In genomic region chr14:102085944-102086343, GRCh38 we compare ENCODE assay signal across 8 cellular contexts. TPM values are rescaled to one million over a fixed set of nuclear protein-coding genes. Genes with fewer than 3 reads are reported as not detected.
DNase-seq lines count a peak whose midpoint lies in the region; ATAC-seq, FAIRE-seq and TF ChIP-seq lines count a peak whose summit lies in the region.
"Not testable (repeated sequence)": the region's sequence is repeated elsewhere in the genome, so short reads cannot be mapped to it uniquely, and the experiment has no call there.

No MANE protein-coding gene starts in this region.

- peaks cover 34 to 54% of the 10 kb centered on the region in 2 experiments for H3K36me3 ChIP-seq in HEK293 (ENCODE audit: control insufficient read depth in 2 of 2, insufficient read depth in 1 of 2, low read length in 2 of 2)
- peaks cover 48 to 53% of the 10 kb centered on the region in 2 experiments for H3K36me3 ChIP-seq in SK-N-SH (replicated peaks in 1 of 2; ENCODE audit: control insufficient read depth in 1 of 2, insufficient read depth in 2 of 2, low read length in 1 of 2)
- H3K36me3 ChIP-seq in H1 (ENCODE audit: control insufficient read depth in 2 of 4, insufficient read depth in 4 of 4, low read length in 3 of 4) = peaks cover 28 to 52% (median 46%) of the 10 kb centered on the region in 4 experiments
- peaks cover 46% of the 10 kb centered on the region for H3K36me3 ChIP-seq in iPS-15b (ENCODE audit: control insufficient read depth, insufficient read depth, low read length)
- H3K36me3 ChIP-seq in spleen = peaks cover 5 to 51% (median 47%) of the 10 kb centered on the region in 6 donors

- not testable (repeated sequence) for H3K27me3 Mint-ChIP-seq in activated naive CD8-positive, alpha-beta T cell treated with anti-CD3 and anti-CD28 coated beads, Interleukin-2, amount 50 U/mL, for 24 hours; naive thymus-derived CD8-positive, alpha-beta T cell

- H3K4me2 ChIP-seq in SK-N-SH (peak overlapping the region; percentile 93), H1 (ENCODE audit: insufficient read depth in 1 of 2, low read depth in 2 of 2, low read length in 2 of 2) (peak overlapping the region; percentile 71 to 75)

- not testable (repeated sequence) for H2BK15ac ChIP-seq in H1 (ENCODE audit: low read length)

- H2BK120ac ChIP-seq in H1 (replicated peaks; ENCODE audit: low read depth, low read length) = not testable (repeated sequence)

- H2BK20ac ChIP-seq in H1 (ENCODE audit: low read length) = not testable (repeated sequence)

- not testable (repeated sequence) for H2BK12ac ChIP-seq in H1 (ENCODE audit: low read depth, low read length)

- not testable (repeated sequence) for H3K56ac ChIP-seq in H1 (replicated peaks; ENCODE audit: insufficient read length, low read depth, low read length)

- not testable (repeated sequence) for H3K79me1 ChIP-seq in H1 (ENCODE audit: low read depth, low read length)

- not testable (repeated sequence) for H2AFZ ChIP-seq in SK-N-SH (ENCODE audit: low read depth); H1 (ENCODE audit: low read length)

- peak overlapping the region; percentile 94 for H3K9ac ChIP-seq in SK-N-SH
- H3K9ac ChIP-seq in H1 (replicated peaks in 1 of 4; ENCODE audit: extremely low read depth in 1 of 4, low read depth in 3 of 4, low read length in 3 of 4) = peak overlapping the region; percentile 64 to 88 (median 74)
- peak overlapping the region; percentile 91 for H3K9ac ChIP-seq in iPS-15b (ENCODE audit: low read depth, low read length)

- not testable (repeated sequence) for H3K14ac ChIP-seq in H1 (ENCODE audit: insufficient read length)

- H3K4me3 Mint-ChIP-seq in activated naive CD8-positive, alpha-beta T cell treated with anti-CD3 and anti-CD28 coated beads, Interleukin-2, amount 50 U/mL, for 24 hours = peak overlapping the region; percentile 85
- H3K4me3 Mint-ChIP-seq in naive thymus-derived CD8-positive, alpha-beta T cell = peak overlapping the region; percentile 90 to 98 (median 96)

- H3K4me3 ChIP-seq in AG09309 (ENCODE audit: control insufficient read depth, low read depth, low read length) (peak overlapping the region; percentile 57), HEK293 (ENCODE audit: low read depth, low read length) (peak overlapping the region; percentile 89), SK-N-SH (ENCODE audit: low read depth in 2 of 2, low read length in 1 of 2) (peak overlapping the region; percentile 81 to 94), H1 (ENCODE audit: extremely low read depth in 1 of 4, insufficient read depth in 2 of 4, low read depth in 3 of 4, low read length in 4 of 4) (peak overlapping the region; percentile 78 to 98 (median 87)), iPS-15b (ENCODE audit: low read depth, low read length) (peak overlapping the region; percentile 88), spleen (peak overlapping the region; percentile 46 to 91 (median 77))

- WGBS in SK-N-SH (ENCODE audit: low lambda C conversion rate) = 2% methylated on average over 7 of the region's 8 CpGs
- WGBS in H1 (ENCODE audit: extremely low coverage in 1 of 2, insufficient coverage in 1 of 2, insufficient read length in 1 of 2, insufficient replicate concordance in 2 of 2, low coverage in 1 of 2, low lambda C conversion rate in 2 of 2, missing lambda C conversion rate in 1 of 2), 2 experiments = 24% methylated on average over 8 of the region's 8 CpGs; no CpG with 5 or more reads in 1 of the 2 experiments
- WGBS in spleen, 5 donors = 11 to 20% (median 16%) methylated on average over 8 of the region's 8 CpGs

- H3K23me2 ChIP-seq in H1 (ENCODE audit: low read depth, low read length) = not testable (repeated sequence)

- not testable (repeated sequence) for H3K4me1 ChIP-seq in HEK293 (ENCODE audit: control insufficient read depth, insufficient read depth, low read length); iPS-15b (ENCODE audit: control insufficient read depth, insufficient read depth, low read length)
- peaks cover 28 to 32% of the 10 kb centered on the region in 2 experiments for H3K4me1 ChIP-seq in SK-N-SH (ENCODE audit: control insufficient read depth in 1 of 2, insufficient read depth in 2 of 2, low read depth in 1 of 2, low read length in 1 of 2)
- H3K4me1 ChIP-seq in H1 (replicated peaks in 1 of 4; ENCODE audit: control insufficient read depth in 3 of 4, insufficient read depth in 4 of 4, low read length in 3 of 4) = peaks cover 4 to 18% (median 12%) of the 10 kb centered on the region in 4 experiments
- peaks cover 43 to 79% (median 62%) of the 10 kb centered on the region in 6 donors for H3K4me1 ChIP-seq in spleen

- peaks cover 48% of the 10 kb centered on the region for H4K20me1 ChIP-seq in SK-N-SH (ENCODE audit: insufficient read depth)
- H4K20me1 ChIP-seq in H1 (replicated peaks in 1 of 2; ENCODE audit: control insufficient read depth in 1 of 2, insufficient read depth in 2 of 2, low read length in 2 of 2) = not testable (repeated sequence)

- peak overlapping the region; percentile 97 for H3K27ac Mint-ChIP-seq in activated naive CD8-positive, alpha-beta T cell treated with anti-CD3 and anti-CD28 coated beads, Interleukin-2, amount 50 U/mL, for 24 hours
- H3K27ac Mint-ChIP-seq in naive thymus-derived CD8-positive, alpha-beta T cell = peak overlapping the region; percentile 91 to 100 (median 98)

- H3K23ac ChIP-seq in H1 (ENCODE audit: insufficient read length) = not testable (repeated sequence)

- not testable (repeated sequence) for H3K27me3 ChIP-seq in SK-N-SH (ENCODE audit: insufficient read depth); H1 (replicated peaks in 1 of 4; ENCODE audit: control insufficient read depth in 3 of 4, extremely low read depth in 1 of 4, insufficient read depth in 3 of 4, low read length in 3 of 4); iPS-15b (ENCODE audit: control insufficient read depth, insufficient read depth, low read length); spleen (replicated peaks in 1 of 7)

- H3K4ac ChIP-seq in H1 (replicated peaks; ENCODE audit: insufficient read length, low read depth, low read length) = not testable (repeated sequence)

- H3K4me1 Mint-ChIP-seq in activated naive CD8-positive, alpha-beta T cell treated with anti-CD3 and anti-CD28 coated beads, Interleukin-2, amount 50 U/mL, for 24 hours = peaks cover 74% of the 10 kb centered on the region
- peaks cover 37 to 77% (median 74%) of the 10 kb centered on the region in 4 donors for H3K4me1 Mint-ChIP-seq in naive thymus-derived CD8-positive, alpha-beta T cell

- CTCF ChIA-PET in HEK293 (lab: Yijun Ruan, JAX) (interaction anchor here (0.6 kb wide), 1 partner anchor 378 kb away, joined by 3 read pairs; no protein-coding TSS in a partner anchor), SK-N-SH (lab: Yijun Ruan, JAX) (interaction anchor here (0.6 to 2.9 kb wide), 6 partner anchors 10 to 379 kb away, joined by 3 to 15 read pairs (median 6); no protein-coding TSS in a partner anchor), H1 (lab: Charles Lee; ENCODE audit: partially characterized antibody) (interaction anchor here (0.6 to 3.2 kb wide), 4 partner anchors 10 to 368 kb away, joined by 3 to 17 read pairs (median 7); no protein-coding TSS in a partner anchor)

- peaks cover 28% of the 10 kb centered on the region for H3F3A ChIP-seq in SK-N-SH (replicated peaks; ENCODE audit: insufficient read depth)

- TF ChIP-seq RAD21 in SK-N-SH (IDR thresholded peaks at IDR 0.05; ENCODE audit: low read length); H1 (IDR thresholded peaks at IDR 0.05 in 1 of 2, conservative IDR thresholded peaks at IDR 0.05 in 1 of 2; ENCODE audit: low read depth in 2 of 2, low read length in 2 of 2): not testable (repeated sequence)

- H4K5ac ChIP-seq in H1 (ENCODE audit: insufficient read length, low read depth, low read length) = peak overlapping the region; percentile 36

- H3K27ac ChIP-seq in HEK293 (ENCODE audit: extremely low read depth, low read depth, low read length) (peak overlapping the region; percentile 98), SK-N-SH (ENCODE audit: low read depth in 2 of 2, low read length in 1 of 2) (peak overlapping the region; percentile 86 to 89; a peak in 3 of 4 replicates), H1 (ENCODE audit: low read depth, low read length) (peak overlapping the region; percentile 75; the same call in 1 of the 2 replicates), spleen (peak overlapping the region; percentile 98 to 100 (median 100))

- not testable (repeated sequence) for TF ChIP-seq CTCF in AG09309 (IDR thresholded peaks at IDR 0.05; ENCODE audit: control insufficient read depth, insufficient read depth, low read depth, low read length, missing control alignments); HEK293 (tag by site-specific recombination; IDR thresholded peaks at IDR 0.05); SK-N-SH (IDR thresholded peaks at IDR 0.05); H1 (IDR thresholded peaks at IDR 0.05; ENCODE audit: control extremely low read depth in 1 of 3, insufficient read depth in 1 of 3, low read depth in 1 of 3, low read length in 3 of 3); spleen (IDR thresholded peaks at IDR 0.05 in 8 of 11, conservative IDR thresholded peaks at IDR 0.05 in 3 of 11)

- not testable (repeated sequence) for H2AK5ac ChIP-seq in H1 (ENCODE audit: low read depth, low read length)

- not testable (repeated sequence) for TF ChIP-seq EP300 in SK-N-SH (IDR thresholded peaks at IDR 0.05; ENCODE audit: borderline replicate concordance in 1 of 2, low read depth in 1 of 2, low read length in 1 of 2); H1 (IDR thresholded peaks at IDR 0.05; ENCODE audit: borderline replicate concordance in 1 of 2, low read depth in 2 of 2, low read length in 2 of 2)

- H4K91ac ChIP-seq in H1 (replicated peaks; ENCODE audit: insufficient read length, low read length) = not testable (repeated sequence)

- H3K36me3 Mint-ChIP-seq in activated naive CD8-positive, alpha-beta T cell treated with anti-CD3 and anti-CD28 coated beads, Interleukin-2, amount 50 U/mL, for 24 hours (ENCODE audit: low read depth) = peaks cover 58% of the 10 kb centered on the region
- peaks cover 23 to 54% (median 36%) of the 10 kb centered on the region in 3 donors for H3K36me3 Mint-ChIP-seq in naive thymus-derived CD8-positive, alpha-beta T cell

- not testable (repeated sequence) for H3K9me3 Mint-ChIP-seq in activated naive CD8-positive, alpha-beta T cell treated with anti-CD3 and anti-CD28 coated beads, Interleukin-2, amount 50 U/mL, for 24 hours; naive thymus-derived CD8-positive, alpha-beta T cell

- DNase-seq in AG09309 (ENCODE audit: low read depth); SK-N-SH; activated naive CD8-positive, alpha-beta T cell treated with anti-CD3 and anti-CD28 coated beads, Interleukin-2, amount 50 U/mL, for 24 hours; H1 (ENCODE audit: low read depth in 1 of 2, low spot score in 2 of 2); naive thymus-derived CD8-positive, alpha-beta T cell; spleen: not testable (repeated sequence)

- not testable (repeated sequence) for TF ChIP-seq POLR2A in H1 (IDR thresholded peaks at IDR 0.05; ENCODE audit: control extremely low read depth in 1 of 2, low read depth in 2 of 2, low read length in 2 of 2); spleen (IDR thresholded peaks at IDR 0.05)

- ATAC-seq in activated naive CD8-positive, alpha-beta T cell treated with anti-CD3 and anti-CD28 coated beads, Interleukin-2, amount 50 U/mL, for 24 hours; naive thymus-derived CD8-positive, alpha-beta T cell: not testable (repeated sequence)

- not testable (repeated sequence) for H2BK5ac ChIP-seq in H1 (ENCODE audit: low read depth, low read length)

- intact Hi-C loops in spleen (cut with DNase I; ENCODE audit: low total_unique reads) = loop anchor here (5.0 kb wide), 1 partner anchor 124 kb away; the partner anchor contains the start of gene DYNC1H1

- not testable (repeated sequence) for H3K9me3 ChIP-seq in HEK293 (ENCODE audit: control insufficient read depth, insufficient read depth, low read depth, low read length); SK-N-SH; H1 (ENCODE audit: insufficient read depth in 2 of 2, low read depth in 1 of 2, low read length in 1 of 2); iPS-15b (ENCODE audit: control insufficient read depth, insufficient read depth, low read length); spleen

- H3K9me2 ChIP-seq in SK-N-SH = not testable (repeated sequence)

- H3K18ac ChIP-seq in H1 (ENCODE audit: extremely low read depth, low read length) = not testable (repeated sequence)

- H3K79me2 ChIP-seq in SK-N-SH (ENCODE audit: insufficient read depth) = peaks cover 51% of the 10 kb centered on the region
- H3K79me2 ChIP-seq in H1 (ENCODE audit: control insufficient read depth in 1 of 2, insufficient read depth in 2 of 2, low read length in 2 of 2) = peaks cover 5 to 37% of the 10 kb centered on the region in 2 experiments

- H4K8ac ChIP-seq in H1 (ENCODE audit: extremely low read depth, insufficient read depth, low read length) = not testable (repeated sequence)

- POLR2A ChIA-PET in HEK293 (lab: Yijun Ruan, JAX) (interaction anchor here (1.1 to 1.4 kb wide), 2 partner anchors 9 to 229 kb away, joined by 3 to 4 read pairs; no protein-coding TSS in a partner anchor), SK-N-SH (lab: Yijun Ruan, JAX) (interaction anchor here (1.7 kb wide), 1 partner anchor 13 kb away, joined by 3 read pairs; no protein-coding TSS in a partner anchor), H1 (lab: Charles Lee; ENCODE audit: partially characterized antibody) (interaction anchor here (0.8 to 4.5 kb wide), 8 partner anchors 10 to 263 kb away, joined by 3 to 39 read pairs (median 3); no protein-coding TSS in a partner anchor)
- POLR2A ChIA-PET in naive thymus-derived CD8-positive, alpha-beta T cell (lab: Charles Lee) = interaction anchor here (0.5 to 1.1 kb wide), 3 partner anchors 27 to 1876 kb away, joined by 3 to 5 read pairs (median 4); partner anchors contain the start of gene DYNC1H1

- FAIRE-seq in H1 (lab: Jason Lieb, UNC) = not testable (repeated sequence)

RNA-seq across cellular contexts. Expression of gene HSP90AA1, which starts 0.9 kb away (rescaled TPM):
- polyA plus RNA-seq in SK-N-SH (2012; rRNA removed) = 269 and 298 TPM in 2 replicates
- polyA plus RNA-seq in SK-N-SH (2012; cell fraction: cytosol; rRNA removed) = 408 and 501 TPM in 2 replicates
- polyA plus RNA-seq in SK-N-SH (2012; cell fraction: nucleus; rRNA removed) = 123 and 208 TPM in 2 replicates
- total RNA-seq in H1 (2021; fragmentation: NEBNext Ultra II Directional; extraction: Animal tissue kit (Norgen Biotek cat#: 25700)) = 846 and 878 TPM in 2 replicates
- 207 and 339 TPM in 2 replicates for polyA plus RNA-seq in H1 (2011; rRNA removed)
- 573 TPM for polyA plus RNA-seq in H1 (2011; cell fraction: cytosol; rRNA removed)
- 133 TPM for polyA plus RNA-seq in H1 (2011; cell fraction: nucleus; rRNA removed)
- 633 to 1,199 TPM (median 736 TPM) in 4 replicates for polyA plus RNA-seq in H1 (2012, experiment 1 of 2)
- 57.5 TPM for polyA plus RNA-seq in H1 (2012, experiment 2 of 2)
- 794 TPM for polyA plus RNA-seq in H1 (2013, experiment 1 of 2)
- 842 TPM for polyA plus RNA-seq in H1 (2013, experiment 2 of 2)
- polyA minus RNA-seq in H1 (2011; rRNA and poly(A)+ RNA removed) = 567 and 580 TPM in 2 replicates
- polyA minus RNA-seq in H1 (2011; cell fraction: cytosol; rRNA and poly(A)+ RNA removed) = 1,082 TPM
- polyA minus RNA-seq in H1 (2011; cell fraction: nucleus; rRNA and poly(A)+ RNA removed) = 248 TPM
- total RNA-seq in naive thymus-derived CD8-positive, alpha-beta T cell = 100 to 1,000 TPM; 356 to 373 TPM
- 100 to 1,000 TPM; 401 to 445 (median 427) TPM for polyA plus RNA-seq in naive thymus-derived CD8-positive, alpha-beta T cell
- 100 to 1,000 TPM; 162 to 395 (median 240) TPM for total RNA-seq in spleen
- 100 to 1,000 TPM in 2 of 3 donors, 10 to 100 TPM in 1; 98.3 to 178 (median 139) TPM for polyA plus RNA-seq in spleen

RNA-seq across cellular contexts. Expression of gene WDR20, which starts 53.8 kb away (rescaled TPM):
- polyA plus RNA-seq in SK-N-SH (2012; rRNA removed) (12.4 and 17.2 TPM in 2 replicates), H1 (2011; rRNA removed) (10.9 and 11.2 TPM in 2 replicates), spleen (10 to 100 TPM in 1 of 3 donors, 1 to 10 TPM in 2; 8.7 to 11.1 (median 8.7) TPM)
- polyA plus RNA-seq in SK-N-SH (2012; cell fraction: cytosol; rRNA removed) = 11.3 and 12.9 TPM in 2 replicates
- 13.3 and 18.9 TPM in 2 replicates for polyA plus RNA-seq in SK-N-SH (2012; cell fraction: nucleus; rRNA removed)
- total RNA-seq in H1 (2021; fragmentation: NEBNext Ultra II Directional; extraction: Animal tissue kit (Norgen Biotek cat#: 25700)) = 26.6 and 26.7 TPM in 2 replicates
- polyA plus RNA-seq in H1 (2011; cell fraction: cytosol; rRNA removed) = 14.2 TPM
- 14.9 TPM for polyA plus RNA-seq in H1 (2011; cell fraction: nucleus; rRNA removed)
- 15.3 to 17.9 TPM (median 15.8 TPM) in 4 replicates for polyA plus RNA-seq in H1 (2012, experiment 1 of 2)
- polyA plus RNA-seq in H1 (2012, experiment 2 of 2) = 4.0 TPM
- polyA plus RNA-seq in H1 (2013, experiment 1 of 2) = 13.7 TPM
- 13.7 TPM for polyA plus RNA-seq in H1 (2013, experiment 2 of 2)
- polyA minus RNA-seq in H1 (2011; rRNA and poly(A)+ RNA removed) = 35.7 and 35.9 TPM in 2 replicates
- polyA minus RNA-seq in H1 (2011; cell fraction: cytosol; rRNA and poly(A)+ RNA removed) = 19.2 TPM
- 35.8 TPM for polyA minus RNA-seq in H1 (2011; cell fraction: nucleus; rRNA and poly(A)+ RNA removed)
- total RNA-seq in naive thymus-derived CD8-positive, alpha-beta T cell = 10 to 100 TPM; 50.0 to 56.9 TPM
- polyA plus RNA-seq in naive thymus-derived CD8-positive, alpha-beta T cell = 10 to 100 TPM; 11.3 to 15.0 (median 12.9) TPM
- 10 to 100 TPM; 25.8 to 40.8 (median 30.1) TPM for total RNA-seq in spleen
